Comparison of ENCODE assay signal across 1 cellular context in the genomic region with DNA sequence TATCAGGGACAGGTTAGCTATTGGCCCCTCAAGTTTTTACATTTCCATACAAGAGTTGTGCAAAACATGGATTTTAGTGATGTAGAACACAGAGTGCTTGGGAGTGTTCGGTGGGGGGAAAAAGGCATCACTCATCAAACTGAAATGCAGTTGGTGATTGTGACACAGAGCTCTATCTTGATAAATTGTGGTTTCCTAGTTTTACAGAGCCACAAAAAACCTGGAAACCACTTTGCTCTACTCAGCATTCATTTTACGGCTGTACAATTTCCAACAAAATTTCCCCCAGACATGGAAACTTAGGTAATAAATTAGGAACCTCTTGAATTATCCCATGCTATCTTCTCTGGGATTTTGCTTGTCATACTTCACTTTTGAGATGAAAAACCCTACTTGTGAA.
A peak's percentile ranks its signal among the peaks of the same experiment; 100 is the strongest.
TF ChIP-seq lines count a peak whose summit lies in the region.

No MANE protein-coding gene starts in this region.

TF ChIP-seq in IMR-90, 13 proteins besides CTCF, POLR2A, EP300 and RAD21 (continued from another document):
- TF ChIP-seq MAFK (IDR thresholded peaks at IDR 0.05; ENCODE audit: low read depth, low read length) (no peak), CEBPB (IDR thresholded peaks at IDR 0.05; ENCODE audit: low read depth, low read length) (peak; percentile 62)
- TF ChIP-seq, protein P1, sequence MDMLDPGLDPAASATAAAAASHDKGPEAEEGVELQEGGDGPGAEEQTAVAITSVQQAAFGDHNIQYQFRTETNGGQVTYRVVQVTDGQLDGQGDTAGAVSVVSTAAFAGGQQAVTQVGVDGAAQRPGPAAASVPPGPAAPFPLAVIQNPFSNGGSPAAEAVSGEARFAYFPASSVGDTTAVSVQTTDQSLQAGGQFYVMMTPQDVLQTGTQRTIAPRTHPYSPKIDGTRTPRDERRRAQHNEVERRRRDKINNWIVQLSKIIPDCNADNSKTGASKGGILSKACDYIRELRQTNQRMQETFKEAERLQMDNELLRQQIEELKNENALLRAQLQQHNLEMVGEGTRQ (IDR thresholded peaks at IDR 0.05; ENCODE audit: low read depth, low read length): no peak
TF ChIP-seq in IMR-90: peak in this region for 1.
